In genomic region chr12:5525783-5526367, GRCh38 we compare ENCODE assay signal across 20 cellular contexts.
DNase-seq lines count a peak whose midpoint lies in the region; ATAC-seq and TF ChIP-seq lines count a peak whose summit lies in the region.
"Had no signal": no experiment of that assay in that cellular context is flagged by ENCODE, and none has a peak within 500 bp of the region (broad histone marks: within the 10 kb centered on the region; RNA-seq: fewer than 3 reads in every experiment).

No MANE protein-coding gene starts in this region.

- no peak for ATAC-seq in activated CD4-positive, alpha-beta T cell treated with anti-CD3 and anti-CD28 coated beads for 36 hours
- ATAC-seq in DND-41 (ENCODE audit: insufficient read depth, low read depth): peak; percentile 55; the same call in 2 of the 3 replicates
- ATAC-seq in GM18870 (IDR thresholded peaks at IDR 0.05; ENCODE audit: unreplicated experiment): no peak

- no peaks in the 10 kb centered on the region for H3K9me3 ChIP-seq in DND-41 (ENCODE audit: insufficient read depth, low read length, severe bottlenecking)
- H3K9me3 ChIP-seq in endodermal cell (ENCODE audit: control insufficient read depth, low read length): no peaks in the 10 kb centered on the region
- H3K9me3 ChIP-seq: BLaER1 had no signal

- POLR2A ChIA-PET in activated CD4-positive, alpha-beta T cell treated with anti-CD3 and anti-CD28 coated beads for 36 hours (lab: Charles Lee): no interaction called here

- TF ChIP-seq CTCF in DND-41 (IDR thresholded peaks at IDR 0.05; ENCODE audit: borderline replicate concordance, extremely low read depth, low read length, poor library complexity, severe bottlenecking) (no peak), endodermal cell (conservative IDR thresholded peaks at IDR 0.05) (peak; percentile 42), osteocyte (IDR thresholded peaks at IDR 0.05) (no peak)

- H3K79me2 ChIP-seq in DND-41 (ENCODE audit: insufficient read depth, low read length): no peaks in the 10 kb centered on the region

- H3K36me3 Mint-ChIP-seq in activated CD4-positive, alpha-beta T cell treated with anti-CD3 and anti-CD28 coated beads, Interleukin-2, amount 10 ng/mL, durations not matched to agents 24 days and 14 days (ENCODE audit: low read depth): no peaks in the 10 kb centered on the region
- no peaks in the 10 kb centered on the region for H3K36me3 Mint-ChIP-seq in activated CD4-positive, alpha-beta T cell treated with anti-CD3 and anti-CD28 coated beads for 36 hours (ENCODE audit: low read depth)
- H3K36me3 Mint-ChIP-seq in endodermal cell (ENCODE audit: low read depth) (no peaks in the 10 kb centered on the region), osteocyte (ENCODE audit: unreplicated experiment) (no peaks in the 10 kb centered on the region)
- H3K36me3 Mint-ChIP-seq: CD8-positive, alpha-beta memory T cell had no signal

- H3K9ac ChIP-seq in DND-41 (ENCODE audit: low read depth, low read length) (no peak overlapping the region), endodermal cell (ENCODE audit: extremely low read depth, low read length, poor library complexity, severe bottlenecking) (no peak overlapping the region)
- H3K9ac ChIP-seq: BLaER1, GM23248 had no signal

- H3K4me3 Mint-ChIP-seq in activated CD4-positive, alpha-beta T cell treated with anti-CD3 and anti-CD28 coated beads, Interleukin-2, amount 10 ng/mL, durations not matched to agents 24 days and 14 days: no peak overlapping the region
- H3K4me3 Mint-ChIP-seq in activated CD4-positive, alpha-beta T cell treated with anti-CD3 and anti-CD28 coated beads for 36 hours: no peak overlapping the region
- H3K4me3 Mint-ChIP-seq in endodermal cell: no peak overlapping the region
- H3K4me3 Mint-ChIP-seq in osteocyte (ENCODE audit: unreplicated experiment): no peak overlapping the region
- H3K4me3 Mint-ChIP-seq: B cell; CD4-positive, alpha-beta T cell; CD8-positive, alpha-beta memory T cell had no signal

- H3K27me3 Mint-ChIP-seq in activated CD4-positive, alpha-beta T cell treated with anti-CD3 and anti-CD28 coated beads, Interleukin-2, amount 10 ng/mL, durations not matched to agents 24 days and 14 days: peaks cover 4% of the 10 kb centered on the region
- H3K27me3 Mint-ChIP-seq in activated CD4-positive, alpha-beta T cell treated with anti-CD3 and anti-CD28 coated beads for 36 hours: peaks cover 6% of the 10 kb centered on the region
- peaks cover 10% of the 10 kb centered on the region for H3K27me3 Mint-ChIP-seq in endodermal cell (ENCODE audit: insufficient read depth)
- H3K27me3 Mint-ChIP-seq in osteocyte (ENCODE audit: unreplicated experiment): peaks cover 14% of the 10 kb centered on the region
- H3K27me3 Mint-ChIP-seq: CD4-positive, alpha-beta T cell had no signal

- no peaks in the 10 kb centered on the region for H3K9me3 Mint-ChIP-seq in activated CD4-positive, alpha-beta T cell treated with anti-CD3 and anti-CD28 coated beads, Interleukin-2, amount 10 ng/mL, durations not matched to agents 24 days and 14 days
- H3K9me3 Mint-ChIP-seq in activated CD4-positive, alpha-beta T cell treated with anti-CD3 and anti-CD28 coated beads for 36 hours (ENCODE audit: low read depth): no peaks in the 10 kb centered on the region
- H3K9me3 Mint-ChIP-seq in endodermal cell (no peaks in the 10 kb centered on the region), osteocyte (ENCODE audit: unreplicated experiment) (no peaks in the 10 kb centered on the region)
- H3K9me3 Mint-ChIP-seq: CD4-positive, alpha-beta T cell had no signal

- intact Hi-C loops in activated CD4-positive, alpha-beta T cell treated with anti-CD3 and anti-CD28 coated beads, Interleukin-2, amount 10 ng/mL, durations not matched to agents 24 days and 14 days (cut with micrococcal nuclease): no loop called here
- intact Hi-C loops in activated CD4-positive, alpha-beta T cell treated with anti-CD3 and anti-CD28 coated beads for 36 hours (cut with DNase I, micrococcal nuclease): no loop called here
- intact Hi-C loops in head of caudate nucleus (cut with DNase I): no loop called here

- H3K4me1 ChIP-seq in DND-41 (ENCODE audit: insufficient read depth, low read length) (no peaks in the 10 kb centered on the region), endodermal cell (ENCODE audit: control insufficient read depth, insufficient read depth, low read length) (no peaks in the 10 kb centered on the region)

- H3K36me3 ChIP-seq in DND-41 (ENCODE audit: insufficient read depth, low read length) (no peaks in the 10 kb centered on the region), endodermal cell (ENCODE audit: control insufficient read depth, insufficient read depth, low read length) (no peaks in the 10 kb centered on the region)
- H3K36me3 ChIP-seq: BLaER1 had no signal

- peak; percentile 46 for DNase-seq in activated CD4-positive, alpha-beta T cell treated with anti-CD3 and anti-CD28 coated beads, Interleukin-2, amount 10 ng/mL, durations not matched to agents 24 days and 14 days
- DNase-seq in activated CD4-positive, alpha-beta T cell treated with anti-CD3 and anti-CD28 coated beads for 36 hours: no peak
- DNase-seq in DND-41 (no peak), endodermal cell (peak; percentile 29), osteocyte (ENCODE audit: extremely low spot score, unreplicated experiment) (peak; percentile 27), head of caudate nucleus (no peak), CD1c-positive myeloid dendritic cell (ENCODE audit: extremely low spot score) (no peak)
- DNase-seq: CD4-positive, alpha-beta T cell; CD8-positive, alpha-beta memory T cell; DMS 273 treated with DMSO at 0.1 percent for 48 hours; DMS79; GF-D8; GM23248; H7; HCEC 1CT had no signal

- H4K20me1 ChIP-seq in DND-41 (ENCODE audit: insufficient read depth, low read length): no peaks in the 10 kb centered on the region
- H4K20me1 ChIP-seq: BLaER1 had no signal

- H3K27ac ChIP-seq in DND-41 (ENCODE audit: low read length) (no peak overlapping the region), endodermal cell (ENCODE audit: low read depth, low read length) (no peak overlapping the region)
- H3K27ac ChIP-seq: 22Rv1, BLaER1, C4-2B, GM23248 had no signal

- H3K4me1 Mint-ChIP-seq in activated CD4-positive, alpha-beta T cell treated with anti-CD3 and anti-CD28 coated beads, Interleukin-2, amount 10 ng/mL, durations not matched to agents 24 days and 14 days: no peaks in the 10 kb centered on the region
- no peaks in the 10 kb centered on the region for H3K4me1 Mint-ChIP-seq in activated CD4-positive, alpha-beta T cell treated with anti-CD3 and anti-CD28 coated beads for 36 hours
- H3K4me1 Mint-ChIP-seq in endodermal cell (no peaks in the 10 kb centered on the region), osteocyte (ENCODE audit: unreplicated experiment) (no peaks in the 10 kb centered on the region)
- H3K4me1 Mint-ChIP-seq: B cell; CD8-positive, alpha-beta memory T cell had no signal

- no peak overlapping the region for H2AFZ ChIP-seq in DND-41 (ENCODE audit: low read depth, low read length)
- H2AFZ ChIP-seq: GM23248 had no signal

- no peak overlapping the region for H3K4me2 ChIP-seq in DND-41 (ENCODE audit: insufficient read depth, low read length)
- H3K4me2 ChIP-seq: BLaER1 had no signal

- WGBS in endodermal cell (ENCODE audit: insufficient coverage in 1 of 2, insufficient read length in 1 of 2), 2 experiments: 80 to 94% methylated on average over 1 to 2 of the region's 4 CpGs

- H3K27me3 ChIP-seq in DND-41 (ENCODE audit: insufficient read depth, low read length, poor library complexity) (peaks cover 17% of the 10 kb centered on the region), endodermal cell (ENCODE audit: control insufficient read depth, insufficient read depth, low read length, poor library complexity, severe bottlenecking) (no peaks in the 10 kb centered on the region)
- H3K27me3 ChIP-seq: BLaER1 had no signal

- no peak overlapping the region for H3K4me3 ChIP-seq in DND-41 (ENCODE audit: low read depth in 1 of 2, low read length in 2 of 2)
- H3K4me3 ChIP-seq in endodermal cell (ENCODE audit: low read length): no peak overlapping the region
- H3K4me3 ChIP-seq: BLaER1, GM23248 had no signal

- CTCF ChIA-PET in activated CD4-positive, alpha-beta T cell treated with anti-CD3 and anti-CD28 coated beads for 36 hours (lab: Charles Lee): no interaction called here

- no peak overlapping the region for H3K27ac Mint-ChIP-seq in activated CD4-positive, alpha-beta T cell treated with anti-CD3 and anti-CD28 coated beads, Interleukin-2, amount 10 ng/mL, durations not matched to agents 24 days and 14 days
- no peak overlapping the region for H3K27ac Mint-ChIP-seq in activated CD4-positive, alpha-beta T cell treated with anti-CD3 and anti-CD28 coated beads for 36 hours
- H3K27ac Mint-ChIP-seq in endodermal cell: no peak overlapping the region
- H3K27ac Mint-ChIP-seq in osteocyte (ENCODE audit: unreplicated experiment): no peak overlapping the region
- H3K27ac Mint-ChIP-seq: B cell; CD4-positive, alpha-beta T cell; CD8-positive, alpha-beta memory T cell had no signal

Comparison
In these comparisons a context has a peak if more than half of its experiments do, and no peak if none do; other contexts are left out.
1. DNase-seq: peak in activated CD4-positive, alpha-beta T cell treated with anti-CD3 and anti-CD28 coated beads, Interleukin-2, amount 10 ng/mL, durations not matched to agents 24 days and 14 days (single experiment), endodermal cell (single experiment) and osteocyte (single experiment); none in activated CD4-positive, alpha-beta T cell treated with anti-CD3 and anti-CD28 coated beads for 36 hours (single experiment), DND-41 (single experiment), head of caudate nucleus (0 of 42) and CD1c-positive myeloid dendritic cell (single experiment).